In genomic region chr15:90571063-90571541, GRCh38 we compare ENCODE assay signal across 8 cellular contexts. TPM values are rescaled to one million over a fixed set of nuclear protein-coding genes. Genes with fewer than 3 reads are reported as not detected.
DNase-seq lines count a peak whose midpoint lies in the region; ATAC-seq and TF ChIP-seq lines count a peak whose summit lies in the region.

No MANE protein-coding gene starts in this region.

- peaks cover 55 to 65% of the 10 kb centered on the region in 2 donors for H3K4me1 Mint-ChIP-seq in natural killer cell treated with Interleukin-12 subunit alpha and Interleukin-12 subunit beta and Interleukin-15 and Interleukin-18, amount 100 ng/mL, for 72 hours (ENCODE audit: low read depth in 2 of 2)

- no peaks in the 10 kb centered on the region for H3K9me3 Mint-ChIP-seq in natural killer cell treated with Interleukin-12 subunit alpha and Interleukin-12 subunit beta and Interleukin-15 and Interleukin-18, amount 100 ng/mL, for 72 hours

- no peaks in the 10 kb centered on the region for H3K27me3 Mint-ChIP-seq in natural killer cell treated with Interleukin-12 subunit alpha and Interleukin-12 subunit beta and Interleukin-15 and Interleukin-18, amount 100 ng/mL, for 72 hours

- peak overlapping the region; percentile 82 for H3K27ac ChIP-seq in caudate nucleus (ENCODE audit: low read depth, low read length)

- H3K36me3 Mint-ChIP-seq in natural killer cell treated with Interleukin-12 subunit alpha and Interleukin-12 subunit beta and Interleukin-15 and Interleukin-18, amount 100 ng/mL, for 72 hours = no peaks in the 10 kb centered on the region

- ATAC-seq in GM18505 (IDR thresholded peaks at IDR 0.05; ENCODE audit: unreplicated experiment) (peak; percentile 62), HG03460 (IDR thresholded peaks at IDR 0.05; ENCODE audit: unreplicated experiment) (peak; percentile 51), HG03354 (IDR thresholded peaks at IDR 0.05; ENCODE audit: poor library complexity, severe bottlenecking, unreplicated experiment) (no peak)
- ATAC-seq in natural killer cell treated with Interleukin-12 subunit alpha and Interleukin-12 subunit beta and Interleukin-15 and Interleukin-18, amount 100 ng/mL, for 72 hours = peak; percentile 60 to 62

- no peak for TF ChIP-seq POLR2A in GM18505 (IDR thresholded peaks at IDR 0.05; ENCODE audit: borderline replicate concordance, extremely low read depth, insufficient read depth, insufficient read length)

- peak overlapping the region; percentile 52 to 67 for H3K27ac Mint-ChIP-seq in natural killer cell treated with Interleukin-12 subunit alpha and Interleukin-12 subunit beta and Interleukin-15 and Interleukin-18, amount 100 ng/mL, for 72 hours

- DNase-seq in caudate nucleus (lab: John Stamatoyannopoulos, UW) (peak in 53 of 61 donors; percentile 14 to 87 (median 65)), NCI-H226 (no peak), NK-92 (lab: John Stamatoyannopoulos, UW; ENCODE audit: unreplicated experiment) (no peak), NCI-H2107 treated with DMSO at 0.1 percent for 48 hours (lab: John Stamatoyannopoulos, UW; ENCODE audit: unreplicated experiment) (no peak)
- no peak for DNase-seq in natural killer cell treated with Interleukin-12 subunit alpha and Interleukin-12 subunit beta and Interleukin-15 and Interleukin-18, amount 100 ng/mL, for 72 hours (ENCODE audit: low spot score)

- H3K4me3 Mint-ChIP-seq in natural killer cell treated with Interleukin-12 subunit alpha and Interleukin-12 subunit beta and Interleukin-15 and Interleukin-18, amount 100 ng/mL, for 72 hours = peak overlapping the region; percentile 59

RNA-seq across cellular contexts. Expression of gene CRTC3, which starts 41.4 kb away (rescaled TPM):
- 10 to 100 TPM; 44.1 to 69.4 TPM for total RNA-seq in natural killer cell treated with Interleukin-12 subunit alpha and Interleukin-12 subunit beta and Interleukin-15 and Interleukin-18, amount 100 ng/mL, for 72 hours

Comparison
In these comparisons a context has a peak if more than half of its experiments do, and no peak if none do; other contexts are left out.
1. DNase-seq: peak in caudate nucleus (53 of 61); none in natural killer cell treated with Interleukin-12 subunit alpha and Interleukin-12 subunit beta and Interleukin-15 and Interleukin-18, amount 100 ng/mL, for 72 hours (single experiment), NCI-H226 (single experiment), NK-92 (single experiment) and NCI-H2107 treated with DMSO at 0.1 percent for 48 hours (single experiment).